ENCODE assay signal across 8 cellular contexts in the genomic region with DNA sequence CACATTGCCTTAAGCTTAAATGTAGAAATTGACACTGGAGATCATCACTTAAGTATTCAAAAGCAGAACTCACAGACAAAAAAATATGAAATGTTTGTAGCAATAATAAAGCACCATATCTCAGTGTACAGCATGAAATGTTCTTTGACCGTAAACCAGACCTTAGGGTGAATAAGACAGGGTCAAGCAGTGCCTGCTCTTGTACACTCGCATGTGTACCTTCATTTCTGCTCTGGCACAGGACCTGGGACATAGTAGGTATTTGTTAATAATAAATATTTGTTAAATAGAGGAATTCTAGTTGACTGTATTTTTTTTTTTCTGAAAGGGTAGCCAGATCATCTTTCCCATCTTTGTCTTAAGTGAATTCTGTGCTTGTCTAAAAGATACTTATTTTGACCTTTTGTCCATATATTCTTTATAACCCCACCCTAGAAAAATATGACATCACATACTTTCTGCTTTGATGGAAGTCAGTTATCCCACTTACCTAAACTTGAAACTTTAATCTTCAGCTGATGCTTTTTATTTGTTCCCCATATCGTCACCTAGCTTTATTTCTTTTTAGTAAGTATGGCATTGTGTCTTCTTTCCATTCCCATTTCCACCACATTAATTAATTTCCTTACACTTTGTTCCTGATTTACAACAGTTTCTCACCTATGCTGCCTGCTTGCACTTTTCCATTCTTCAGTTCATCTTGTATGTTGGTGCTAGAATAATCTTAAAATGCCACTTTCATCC. TPM values are rescaled to one million over a fixed set of nuclear protein-coding genes. Genes with fewer than 3 reads are reported as not detected.
DNase-seq lines count a peak whose midpoint lies in the region; ATAC-seq, FAIRE-seq and TF ChIP-seq lines count a peak whose summit lies in the region.

No MANE protein-coding gene starts in this region.

- 88% methylated on average over 3 of the region's 3 CpGs for WGBS in thymus

- peaks cover 64% of the 10 kb centered on the region for H3K79me2 ChIP-seq in OCI-LY3 (ENCODE audit: low read length)

- peak overlapping the region; percentile 85 for H3K9ac ChIP-seq in OCI-LY3 (ENCODE audit: low read length)

- H2AFZ ChIP-seq in OCI-LY3 (ENCODE audit: low read depth, low read length), result no peak overlapping the region

- H3K4me1 ChIP-seq in cardiac muscle cell (ENCODE audit: low read depth) (peaks cover 4% of the 10 kb centered on the region), OCI-LY3 (ENCODE audit: low read length) (peaks cover 27% of the 10 kb centered on the region), thymus (ENCODE audit: control insufficient read depth, insufficient read depth, low read length) (peaks cover 8% of the 10 kb centered on the region)

- peak overlapping the region; percentile 45 for H3K4me3 ChIP-seq in cardiac muscle cell
- peak overlapping the region; percentile 94 for H3K4me3 ChIP-seq in OCI-LY3 (ENCODE audit: low read length)
- peak overlapping the region; percentile 87 for H3K4me3 ChIP-seq in fibroblast of mammary gland (ENCODE audit: control insufficient read depth, low read depth, low read length)
- peak overlapping the region; percentile 65 for H3K4me3 ChIP-seq in thymus (ENCODE audit: low read length)

- H3K27me3 ChIP-seq in cardiac muscle cell (no peaks in the 10 kb centered on the region), OCI-LY3 (ENCODE audit: low read depth, low read length) (no peaks in the 10 kb centered on the region), thymus (ENCODE audit: control insufficient read depth, insufficient read depth) (no peaks in the 10 kb centered on the region)

- H3K27ac ChIP-seq in cardiac muscle cell, result peak overlapping the region; percentile 55
- no peak overlapping the region for H3K27ac ChIP-seq in OCI-LY3 (ENCODE audit: low read length)
- H3K27ac ChIP-seq in thymus (ENCODE audit: low read depth), result no peak overlapping the region

- H3K4me2 ChIP-seq in OCI-LY3 (ENCODE audit: low read length), result peak overlapping the region; percentile 94

- H4K20me1 ChIP-seq in OCI-LY3 (ENCODE audit: insufficient read depth, low read length), result peaks cover 5% of the 10 kb centered on the region

- intact Hi-C loops in cardiac septum (cut with DNase I), result loop anchor here (5.0 to 10.0 kb wide), 5 partner anchors 190 to 795 kb away; a partner anchor contains a TSS

- FAIRE-seq in D721Med (lab: Jason Lieb, UNC), result no peak

- no peaks in the 10 kb centered on the region for H3K36me3 ChIP-seq in cardiac muscle cell
- peaks cover 9% of the 10 kb centered on the region for H3K36me3 ChIP-seq in OCI-LY3 (replicated peaks; ENCODE audit: low read depth, low read length)
- no peaks in the 10 kb centered on the region for H3K36me3 ChIP-seq in thymus (ENCODE audit: control insufficient read depth, insufficient read depth)

- ATAC-seq in GM19395 (IDR thresholded peaks at IDR 0.05; ENCODE audit: unreplicated experiment), result no peak

- H3K9me3 ChIP-seq in cardiac muscle cell (ENCODE audit: low read depth) (no peaks in the 10 kb centered on the region), OCI-LY3 (ENCODE audit: insufficient read depth, low read length) (no peaks in the 10 kb centered on the region), thymus (ENCODE audit: control insufficient read depth) (no peaks in the 10 kb centered on the region)

- TF ChIP-seq CTCF in cardiac muscle cell (IDR thresholded peaks at IDR 0.05; ENCODE audit: low read depth, low read length) (no peak), OCI-LY3 (IDR thresholded peaks at IDR 0.05; ENCODE audit: low read depth, low read length) (no peak), fibroblast of mammary gland (conservative IDR thresholded peaks at IDR 0.05; ENCODE audit: control insufficient read depth, insufficient read depth, low read depth, low read length) (no peak), D721Med (IDR thresholded peaks at IDR 0.05; ENCODE audit: insufficient read depth, missing control alignments) (no peak)

- no peak for DNase-seq in cardiac muscle cell (ENCODE audit: low read depth in 1 of 2, low spot score in 1 of 2)
- DNase-seq in cardiac septum (ENCODE audit: low spot score), result no peak
- no peak for DNase-seq in fibroblast of mammary gland (ENCODE audit: low read depth)
- DNase-seq in ureter (ENCODE audit: low spot score), result no peak
- no peak for DNase-seq in D721Med (ENCODE audit: insufficient read length, low spot score)

RNA-seq across cellular contexts. Expression of a gene that starts 1.7 kb away (rescaled TPM):
- total RNA-seq in cardiac muscle cell, result 5.4 and 7.6 TPM in 2 replicates
- polyA plus RNA-seq in cardiac muscle cell, result 4.7 and 7.8 TPM in 2 replicates
- total RNA-seq in cardiac septum, result 1.6 TPM
- 8.1 TPM for polyA plus RNA-seq in thymus
- total RNA-seq in ureter, result 4.9 TPM
